Comparison of ENCODE assay signal across 8 cellular contexts in genomic region chr1:205284420-205285144, GRCh38. TPM values are rescaled to one million over a fixed set of nuclear protein-coding genes. Genes with fewer than 3 reads are reported as not detected.
DNase-seq lines count a peak whose midpoint lies in the region; ATAC-seq, FAIRE-seq and TF ChIP-seq lines count a peak whose summit lies in the region.

No MANE protein-coding gene starts in this region.

- H3K4me3 ChIP-seq in MG63 (no peak overlapping the region), pancreas (no peak overlapping the region), thymus (ENCODE audit: low read length) (peak overlapping the region; percentile 27)

- no peak for TF ChIP-seq CTCF in pancreas (IDR thresholded peaks at IDR 0.05)

- H3K4me1 Mint-ChIP-seq in activated naive CD8-positive, alpha-beta T cell treated with anti-CD3 and anti-CD28 coated beads for 36 hours: peaks cover 77% of the 10 kb centered on the region

- H3K4me1 ChIP-seq in pancreas (peaks cover 0 to 18% (median 0%) of the 10 kb centered on the region in 3 donors), thymus (ENCODE audit: control insufficient read depth, insufficient read depth, low read length) (peaks cover 55% of the 10 kb centered on the region)

- no peak for FAIRE-seq in pancreas (lab: Jason Lieb, UNC)

- WGBS in pancreas, 2 donors: 85 to 88% methylated on average over 7 of the region's 7 CpGs
- 65% methylated on average over 7 of the region's 7 CpGs for WGBS in thymus

- H3K27me3 Mint-ChIP-seq in activated naive CD8-positive, alpha-beta T cell treated with anti-CD3 and anti-CD28 coated beads for 36 hours: peaks cover 3% of the 10 kb centered on the region

- H3K36me3 ChIP-seq in MG63: no peaks in the 10 kb centered on the region
- no peaks in the 10 kb centered on the region for H3K36me3 ChIP-seq in pancreas
- H3K36me3 ChIP-seq in thymus (ENCODE audit: control insufficient read depth, insufficient read depth): no peaks in the 10 kb centered on the region

- H3K27ac Mint-ChIP-seq in activated naive CD8-positive, alpha-beta T cell treated with anti-CD3 and anti-CD28 coated beads for 36 hours: peak overlapping the region; percentile 90

- DNase-seq in DMS 273 treated with DMSO at 0.1 percent for 48 hours (lab: John Stamatoyannopoulos, UW) (peak; percentile 61), MG63 (peak; percentile 100), head of caudate nucleus (peak; percentile 73 to 97 (median 91)), pancreas (peak; percentile 49 to 82 (median 61))
- peak; percentile 87 for DNase-seq in activated naive CD8-positive, alpha-beta T cell treated with anti-CD3 and anti-CD28 coated beads for 36 hours

- no peaks in the 10 kb centered on the region for H3K36me3 Mint-ChIP-seq in activated naive CD8-positive, alpha-beta T cell treated with anti-CD3 and anti-CD28 coated beads for 36 hours

- H3K27ac ChIP-seq in pancreas (peak overlapping the region in 3 of 4 donors; percentile 16 to 59 (median 54)), thymus (ENCODE audit: low read depth) (peak overlapping the region; percentile 91)

- H3K27me3 ChIP-seq in MG63: no peaks in the 10 kb centered on the region
- H3K27me3 ChIP-seq in pancreas: no peaks in the 10 kb centered on the region
- no peaks in the 10 kb centered on the region for H3K27me3 ChIP-seq in thymus (ENCODE audit: control insufficient read depth, insufficient read depth)

- H3K9me3 ChIP-seq in MG63 (no peaks in the 10 kb centered on the region), pancreas (no peaks in the 10 kb centered on the region), thymus (ENCODE audit: control insufficient read depth) (no peaks in the 10 kb centered on the region)

- peak; percentile 98 for ATAC-seq in SK-N-SH treated with all-trans-retinoic acid at 6 μM for 48 hours
- ATAC-seq in pancreas: peak; percentile 67 to 92 (median 86)
- ATAC-seq in GM21786 (IDR thresholded peaks at IDR 0.05; ENCODE audit: unreplicated experiment): no peak

- peak overlapping the region; percentile 64 for H3K4me3 Mint-ChIP-seq in activated naive CD8-positive, alpha-beta T cell treated with anti-CD3 and anti-CD28 coated beads for 36 hours

- intact Hi-C loops in head of caudate nucleus (cut with DNase I): no loop called here
- intact Hi-C loops in pancreas (cut with DNase I): no loop called here

- no peaks in the 10 kb centered on the region for H3K9me3 Mint-ChIP-seq in activated naive CD8-positive, alpha-beta T cell treated with anti-CD3 and anti-CD28 coated beads for 36 hours

TF ChIP-seq in SK-N-SH treated with all-trans-retinoic acid at 6 μM for 48 hours, 23 proteins besides CTCF, POLR2A, EP300 and RAD21 (continues in another document):
- TF ChIP-seq, protein P1, sequence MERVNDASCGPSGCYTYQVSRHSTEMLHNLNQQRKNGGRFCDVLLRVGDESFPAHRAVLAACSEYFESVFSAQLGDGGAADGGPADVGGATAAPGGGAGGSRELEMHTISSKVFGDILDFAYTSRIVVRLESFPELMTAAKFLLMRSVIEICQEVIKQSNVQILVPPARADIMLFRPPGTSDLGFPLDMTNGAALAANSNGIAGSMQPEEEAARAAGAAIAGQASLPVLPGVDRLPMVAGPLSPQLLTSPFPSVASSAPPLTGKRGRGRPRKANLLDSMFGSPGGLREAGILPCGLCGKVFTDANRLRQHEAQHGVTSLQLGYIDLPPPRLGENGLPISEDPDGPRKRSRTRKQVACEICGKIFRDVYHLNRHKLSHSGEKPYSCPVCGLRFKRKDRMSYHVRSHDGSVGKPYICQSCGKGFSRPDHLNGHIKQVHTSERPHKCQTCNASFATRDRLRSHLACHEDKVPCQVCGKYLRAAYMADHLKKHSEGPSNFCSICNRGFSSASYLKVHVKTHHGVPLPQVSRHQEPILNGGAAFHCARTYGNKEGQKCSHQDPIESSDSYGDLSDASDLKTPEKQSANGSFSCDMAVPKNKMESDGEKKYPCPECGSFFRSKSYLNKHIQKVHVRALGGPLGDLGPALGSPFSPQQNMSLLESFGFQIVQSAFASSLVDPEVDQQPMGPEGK (CRISPR knock-in tag; IDR thresholded peaks at IDR 0.05; ENCODE audit: borderline replicate concordance): no peak
- TF ChIP-seq RARB (CRISPR knock-in tag; IDR thresholded peaks at IDR 0.05) (no peak), ZNF70 (CRISPR knock-in tag; IDR thresholded peaks at IDR 0.05) (no peak), POU6F1 (CRISPR knock-in tag; IDR thresholded peaks at IDR 0.05; ENCODE audit: borderline replicate concordance, low read depth) (no peak; the same call in 1 of the 2 replicates), ZNF565 (CRISPR knock-in tag; conservative IDR thresholded peaks at IDR 0.05; ENCODE audit: low read depth) (no peak), CSRNP3 (CRISPR knock-in tag; IDR thresholded peaks at IDR 0.05) (no peak), SNAI2 (CRISPR knock-in tag; IDR thresholded peaks at IDR 0.05) (no peak), ZC3H10 (CRISPR knock-in tag; IDR thresholded peaks at IDR 0.05) (no peak), ZFP30 (CRISPR knock-in tag; IDR thresholded peaks at IDR 0.05) (no peak), TOX (CRISPR knock-in tag; IDR thresholded peaks at IDR 0.05; ENCODE audit: borderline replicate concordance) (peak; percentile 20; the same call in 1 of the 2 replicates), ARNTL (CRISPR knock-in tag; IDR thresholded peaks at IDR 0.05; ENCODE audit: borderline replicate concordance, low read depth) (no peak), ISL1 (CRISPR knock-in tag; IDR thresholded peaks at IDR 0.05) (no peak), CSDC2 (CRISPR knock-in tag; IDR thresholded peaks at IDR 0.05) (peak; percentile 77; the same call in 1 of the 2 replicates), BACH2 (CRISPR knock-in tag; IDR thresholded peaks at IDR 0.05; ENCODE audit: borderline replicate concordance) (no peak), ZFP3 (CRISPR knock-in tag; IDR thresholded peaks at IDR 0.05) (peak; percentile 78), OSR1 (CRISPR knock-in tag; IDR thresholded peaks at IDR 0.05) (0 out of 2 replicates have a peak, but pooled peaks have one; percentile 25), TSHZ2 (CRISPR knock-in tag; IDR thresholded peaks at IDR 0.05) (no peak), ZNF8 (CRISPR knock-in tag; IDR thresholded peaks at IDR 0.05) (no peak)

RNA-seq across cellular contexts. Expression of gene NUAK2, which starts 37.0 kb away (rescaled TPM):
- total RNA-seq in MG63 (2014; rRNA removed; shearing (Covaris generic); ENCODE audit: low replicate concordance): 0.27 and 2.4 TPM in 2 replicates
- total RNA-seq in activated naive CD8-positive, alpha-beta T cell treated with anti-CD3 and anti-CD28 coated beads for 36 hours: 1 to 10 TPM; 1.7 to 2.0 TPM
- 10 to 100 TPM in 2 of 6 donors, 1 to 10 TPM in 4; 6.3 to 14.4 (median 8.6) TPM for total RNA-seq in pancreas
- polyA plus RNA-seq in pancreas (1 to 10 TPM; 7.9 to 9.5 TPM), thymus (4.0 TPM)

RNA-seq across cellular contexts. Expression of gene TMCC2, which starts 56.8 kb away (rescaled TPM):
- 2.4 and 3.7 TPM in 2 replicates for total RNA-seq in MG63 (2014; rRNA removed; shearing (Covaris generic); ENCODE audit: low replicate concordance)
- 10 to 100 TPM; 13.3 to 14.0 TPM for total RNA-seq in activated naive CD8-positive, alpha-beta T cell treated with anti-CD3 and anti-CD28 coated beads for 36 hours
- total RNA-seq in pancreas: 1 to 10 TPM in 3 of 6 donors, under 1 TPM in 3; 0.55 to 1.8 (median 0.94) TPM
- polyA plus RNA-seq in pancreas (1 to 10 TPM; 2.6 to 4.3 TPM), thymus (3.7 TPM)
